ENCODE assay signal across 1 cellular context in genomic region chr15:67254238-67255175, GRCh38.
TF ChIP-seq lines count a peak whose summit lies in the region.

Gene AAGAB (minus strand): TSS chr15:67254661. CDS start chr15:67254631, 30 bp downstream.
Gene IQCH (plus strand): TSS chr15:67254786. CDS start chr15:67254897, 111 bp downstream.

TF ChIP-seq in GM12878, 131 proteins besides CTCF, POLR2A, EP300 and RAD21 (continued from another document and continues in another):
- peak; percentile 64 for TF ChIP-seq HCFC1 (IDR thresholded peaks at IDR 0.05; ENCODE audit: low read length)
- TF ChIP-seq USF2 (IDR thresholded peaks at IDR 0.05; ENCODE audit: borderline replicate concordance, low read depth, low read length): no peak
- TF ChIP-seq NRF1 (conservative IDR thresholded peaks at IDR 0.05; ENCODE audit: low read depth, low read length): no peak
- peak; percentile 75 for TF ChIP-seq CHD2 (IDR thresholded peaks at IDR 0.05; ENCODE audit: borderline replicate concordance, low read depth, low read length)
- TF ChIP-seq BACH1 (IDR thresholded peaks at IDR 0.05; ENCODE audit: borderline replicate concordance): peak; percentile 78
- 0 out of 2 replicates have a peak, but pooled peaks have one; percentile 38 for TF ChIP-seq MYB (IDR thresholded peaks at IDR 0.05; ENCODE audit: borderline replicate concordance, low read depth, low read length)
- no peak; the same call in none of the 2 replicates for TF ChIP-seq TCF12 (IDR thresholded peaks at IDR 0.05; ENCODE audit: low read depth, low read length)
- TF ChIP-seq ZNF622 (IDR thresholded peaks at IDR 0.05): no peak
- TF ChIP-seq PAX5 (IDR thresholded peaks at IDR 0.05; ENCODE audit: borderline replicate concordance, low read depth, low read length): 0 out of 2 replicates have a peak, but pooled peaks have one; percentile 62
- TF ChIP-seq POU2F2 (IDR thresholded peaks at IDR 0.05; ENCODE audit: borderline replicate concordance, low read depth, low read length): peak; percentile 53; the same call in 2 of the 3 replicates
- TF ChIP-seq BRCA1 (IDR thresholded peaks at IDR 0.05; ENCODE audit: low read depth, low read length): no peak
- no peak for TF ChIP-seq PBX3 (IDR thresholded peaks at IDR 0.05; ENCODE audit: insufficient replicate concordance, low read depth, low read length)
- TF ChIP-seq ZNF384 (IDR thresholded peaks at IDR 0.05; ENCODE audit: borderline replicate concordance, low read depth, low read length): no peak
- TF ChIP-seq EZH2 (IDR thresholded peaks at IDR 0.05; ENCODE audit: borderline replicate concordance, control insufficient read depth, low read depth, low read length): no peak
- peak; percentile 97 for TF ChIP-seq NKRF (conservative IDR thresholded peaks at IDR 0.05)
- peak; percentile 99 for TF ChIP-seq BHLHE40 (IDR thresholded peaks at IDR 0.05; ENCODE audit: borderline replicate concordance in 1 of 2, low read depth in 2 of 2, low read length in 1 of 2)
- no peak for TF ChIP-seq TCF3 (IDR thresholded peaks at IDR 0.05; ENCODE audit: borderline replicate concordance, insufficient read depth, low read depth, low read length)
- peak; percentile 99 for TF ChIP-seq SP1 (IDR thresholded peaks at IDR 0.05; ENCODE audit: low read depth, low read length)
- TF ChIP-seq NFXL1 (IDR thresholded peaks at IDR 0.05; ENCODE audit: borderline replicate concordance): no peak
- TF ChIP-seq PKNOX1 (IDR thresholded peaks at IDR 0.05): no peak; the same call in 1 of the 2 replicates
- no peak for TF ChIP-seq ATF2 (IDR thresholded peaks at IDR 0.05; ENCODE audit: low read length)
- peak; percentile 56 for TF ChIP-seq MAX (IDR thresholded peaks at IDR 0.05; ENCODE audit: low read depth, low read length)
- no peak; the same call in 1 of the 2 replicates for TF ChIP-seq TBL1XR1 (IDR thresholded peaks at IDR 0.05; ENCODE audit: low read depth, low read length)
- TF ChIP-seq RFX5 (IDR thresholded peaks at IDR 0.05; ENCODE audit: low read depth, low read length): peak; percentile 94
- no peak for TF ChIP-seq MEF2A (IDR thresholded peaks at IDR 0.05; ENCODE audit: insufficient read depth, low read depth, low read length)
- TF ChIP-seq GATAD2B (conservative IDR thresholded peaks at IDR 0.05; ENCODE audit: low read depth): peak; percentile 79
- no peak for TF ChIP-seq NFIC (IDR thresholded peaks at IDR 0.05; ENCODE audit: low read depth, low read length)
- TF ChIP-seq MTA2 (IDR thresholded peaks at IDR 0.05; ENCODE audit: low read depth): no peak
- TF ChIP-seq IRF5 (IDR thresholded peaks at IDR 0.05; ENCODE audit: borderline replicate concordance): no peak
- TF ChIP-seq SMAD1 (IDR thresholded peaks at IDR 0.05; ENCODE audit: low read depth, partially characterized antibody): no peak
- peak; percentile 96 for TF ChIP-seq LARP7 (IDR thresholded peaks at IDR 0.05)
- TF ChIP-seq ZNF24 (IDR thresholded peaks at IDR 0.05): 0 out of 2 replicates have a peak, but pooled peaks have one; percentile 49
- no peak for TF ChIP-seq HDAC2 (IDR thresholded peaks at IDR 0.05)
- TF ChIP-seq SREBF1 (IDR thresholded peaks at IDR 0.05; ENCODE audit: low read length): peak; percentile 99
- TF ChIP-seq DPF2 (IDR thresholded peaks at IDR 0.05): peak; percentile 69
- TF ChIP-seq IRF3 (IDR thresholded peaks at IDR 0.05): peak; percentile 61; the same call in 1 of the 2 replicates
- TF ChIP-seq E2F8 (IDR thresholded peaks at IDR 0.05; ENCODE audit: low read depth, partially characterized antibody): no peak
- TF ChIP-seq RBBP5 (conservative IDR thresholded peaks at IDR 0.05): no peak
- TF ChIP-seq ZBTB11 (CRISPR knock-in tag; IDR thresholded peaks at IDR 0.05): no peak
- no peak for TF ChIP-seq CEBPZ (IDR thresholded peaks at IDR 0.05; ENCODE audit: low read depth, low read length)
